In the genomic region with DNA sequence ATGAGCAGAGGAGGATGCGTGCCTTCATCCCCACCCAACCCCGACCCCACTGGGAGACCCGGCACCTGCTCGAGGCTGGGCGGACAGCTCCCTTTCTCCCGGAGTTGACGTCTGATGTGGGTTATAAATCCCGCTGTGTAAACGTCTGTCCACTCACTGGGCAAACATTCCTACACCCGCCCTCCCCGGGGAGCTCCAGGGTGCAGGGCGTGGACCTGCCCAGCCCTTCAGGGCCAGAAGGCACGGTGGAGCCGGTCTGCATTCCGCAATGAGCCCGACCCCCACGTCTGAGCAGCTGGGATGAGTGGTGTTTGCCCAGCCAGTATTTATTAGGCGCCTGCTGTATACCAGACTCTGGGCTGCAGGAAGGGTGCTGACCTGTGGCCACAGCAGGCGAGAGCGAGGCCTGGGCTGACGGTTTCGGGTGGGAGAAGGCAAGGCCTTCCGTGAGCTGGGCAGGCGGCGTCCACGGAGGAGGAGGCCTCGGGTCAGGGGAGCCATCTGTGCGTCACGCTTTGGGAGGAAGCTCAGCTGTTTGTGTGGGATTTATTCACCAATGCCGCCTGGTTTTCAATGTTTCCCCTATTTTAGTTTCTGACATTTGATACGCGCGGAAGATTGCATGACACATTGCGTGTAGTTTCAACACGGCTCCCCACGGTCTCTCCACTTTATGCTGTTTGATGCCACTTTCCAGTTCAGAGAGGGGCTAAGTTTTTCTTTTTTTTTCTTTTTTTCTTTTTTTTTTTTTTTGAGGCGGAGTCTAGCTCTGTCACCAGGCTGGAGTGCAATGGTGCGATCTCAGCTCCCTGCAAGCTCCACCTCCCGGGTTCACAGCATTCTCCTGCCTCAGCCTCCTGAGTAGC, we compare ENCODE assay signal across 10 cellular contexts. TPM values are rescaled to one million over a fixed set of nuclear protein-coding genes. Genes with fewer than 3 reads are reported as not detected.
DNase-seq lines count a peak whose midpoint lies in the region; ATAC-seq and TF ChIP-seq lines count a peak whose summit lies in the region.
"Had no signal": no experiment of that assay in that cellular context is flagged by ENCODE, and none has a peak within 500 bp of the region (broad histone marks: within the 10 kb centered on the region; RNA-seq: fewer than 3 reads in every experiment).

No MANE protein-coding gene starts in this region.

- in situ Hi-C loops in Panc1 (cut with HindIII; ENCODE audit: low pct_unique_long_range_greater_than_20kb, low sequenced_read_pairs), result no loop called here

- CTCF ChIA-PET in Panc1 (lab: Charles Lee), result interaction anchor here (0.6 to 0.7 kb wide), 2 partner anchors 32 to 557 kb away, joined by 4 to 7 read pairs; no protein-coding TSS in a partner anchor

- H3K9me3 ChIP-seq in Panc1 (ENCODE audit: control insufficient read depth, insufficient read depth, low read depth, low read length), result no peaks in the 10 kb centered on the region
- no peaks in the 10 kb centered on the region for H3K9me3 ChIP-seq in effector memory CD4-positive, alpha-beta T cell (ENCODE audit: control insufficient read depth, low read length)

- H3K4me1 ChIP-seq in Panc1 (ENCODE audit: control insufficient read depth, insufficient read depth, low read length), result peaks cover 15% of the 10 kb centered on the region
- H3K4me1 ChIP-seq in effector memory CD4-positive, alpha-beta T cell (ENCODE audit: control insufficient read depth, insufficient read depth, low read length, poor library complexity, severe bottlenecking), result no peaks in the 10 kb centered on the region

- POLR2A ChIA-PET in Panc1 (lab: Charles Lee), result interaction anchor here (0.5 to 0.7 kb wide), 3 partner anchors 33 to 181 kb away, joined by 3 to 5 read pairs (median 4); no protein-coding TSS in a partner anchor

- BruUV-seq in Panc1 (replicated peaks; lab: Mats Ljungman, UMichigan), result no TSS peak

- intact Hi-C loops in Panc1 (cut with micrococcal nuclease; ENCODE audit: unreplicated experiment), result no loop called here

- H3K4me3 ChIP-seq in Panc1 (ENCODE audit: low read depth in 2 of 2, low read length in 2 of 2) (peak overlapping the region in 1 of 2 experiments; percentile 36; a peak in 2 of 4 replicates), coronary artery (no peak overlapping the region)
- H3K4me3 ChIP-seq in effector memory CD4-positive, alpha-beta T cell (ENCODE audit: insufficient read depth, low read depth, low read length, poor library complexity, severe bottlenecking), result no peak overlapping the region

- TF ChIP-seq CTCF in Panc1 (IDR thresholded peaks at IDR 0.05) (no peak), coronary artery (IDR thresholded peaks at IDR 0.05) (no peak)

- H3K27me3 ChIP-seq in Panc1 (ENCODE audit: control insufficient read depth, insufficient read depth, low read length), result no peaks in the 10 kb centered on the region
- no peaks in the 10 kb centered on the region for H3K27me3 ChIP-seq in effector memory CD4-positive, alpha-beta T cell (replicated peaks; ENCODE audit: control insufficient read depth, insufficient read depth, low read length, poor library complexity, severe bottlenecking)

- DNase-seq in ELF-1 (ENCODE audit: low read depth, low spot score) (peak; percentile 70), Panc1 (ENCODE audit: low read depth, low spot score) (no peak), fibroblast of the conjunctiva (ENCODE audit: low read depth) (peak; percentile 50), renal cortical epithelial cell (ENCODE audit: low read depth) (peak; percentile 86), coronary artery (ENCODE audit: low spot score) (no peak), T-helper 9 cell (no peak)
- DNase-seq in effector memory CD4-positive, alpha-beta T cell, result no peak
- DNase-seq: naive B cell had no signal

- H3K27ac ChIP-seq in Panc1 (ENCODE audit: low read length) (peak overlapping the region; percentile 31; the same call in 1 of the 2 replicates), coronary artery (peak overlapping the region in 1 of 2 donors; percentile 41)
- H3K27ac ChIP-seq in effector memory CD4-positive, alpha-beta T cell (ENCODE audit: insufficient read depth, low read length, poor library complexity, severe bottlenecking), result no peak overlapping the region

- ATAC-seq in Panc1, result peak; percentile 90
- no peak for ATAC-seq in GM18498 (IDR thresholded peaks at IDR 0.05; ENCODE audit: unreplicated experiment)

- no peaks in the 10 kb centered on the region for H3K36me3 ChIP-seq in Panc1 (ENCODE audit: control insufficient read depth, insufficient read depth, low read length)
- H3K36me3 ChIP-seq in effector memory CD4-positive, alpha-beta T cell (ENCODE audit: control insufficient read depth, insufficient read depth, low read length), result no peaks in the 10 kb centered on the region

RNA-seq across cellular contexts. Expression of a gene that starts 2.0 kb away (rescaled TPM):
- total RNA-seq in Panc1 (2021; ENCODE audit: unreplicated experiment) (5.8 TPM), renal cortical epithelial cell (6.2 and 48.4 TPM in 2 replicates)
- 4.3 TPM for polyA plus RNA-seq in Panc1 (2012; ENCODE audit: insufficient read length)
- total RNA-seq: activated CD8-positive, alpha-beta memory T cell treated with anti-CD3 and anti-CD28 coated beads for 36 hours had no signal

RNA-seq across cellular contexts. Expression of a gene that starts 44.1 kb away (rescaled TPM):
- 14.4 TPM for total RNA-seq in Panc1 (2021; ENCODE audit: unreplicated experiment)
- polyA plus RNA-seq in Panc1 (2012; ENCODE audit: insufficient read length), result 27.2 TPM
- 0.35 and 45.4 TPM in 2 replicates for total RNA-seq in renal cortical epithelial cell

RNA-seq across cellular contexts. Expression of a gene that starts 44.4 kb away (rescaled TPM):
- total RNA-seq in Panc1 (2021; ENCODE audit: unreplicated experiment) (515 TPM), renal cortical epithelial cell (67.7 and 134 TPM in 2 replicates)
- polyA plus RNA-seq in Panc1 (2012; ENCODE audit: insufficient read length), result 590 TPM

RNA-seq across cellular contexts. Expression of a gene that starts 57.6 kb away (rescaled TPM):
- not detected for total RNA-seq in Panc1 (2021; ENCODE audit: unreplicated experiment)
- polyA plus RNA-seq in Panc1 (2012; ENCODE audit: insufficient read length), result not detected
- total RNA-seq in renal cortical epithelial cell, result not detected in 2 replicates
- total RNA-seq: activated CD8-positive, alpha-beta memory T cell treated with anti-CD3 and anti-CD28 coated beads for 36 hours had no signal

Comparison
In these comparisons a context has a peak if more than half of its experiments do, and no peak if none do; other contexts are left out.
1. DNase-seq: peak in ELF-1 (single experiment), fibroblast of the conjunctiva (single experiment) and renal cortical epithelial cell (single experiment); none in Panc1 (single experiment), coronary artery (single experiment), T-helper 9 cell (single experiment) and effector memory CD4-positive, alpha-beta T cell (0 of 3).